Comparison of ENCODE assay signal across 11 cellular contexts in the genomic region with DNA sequence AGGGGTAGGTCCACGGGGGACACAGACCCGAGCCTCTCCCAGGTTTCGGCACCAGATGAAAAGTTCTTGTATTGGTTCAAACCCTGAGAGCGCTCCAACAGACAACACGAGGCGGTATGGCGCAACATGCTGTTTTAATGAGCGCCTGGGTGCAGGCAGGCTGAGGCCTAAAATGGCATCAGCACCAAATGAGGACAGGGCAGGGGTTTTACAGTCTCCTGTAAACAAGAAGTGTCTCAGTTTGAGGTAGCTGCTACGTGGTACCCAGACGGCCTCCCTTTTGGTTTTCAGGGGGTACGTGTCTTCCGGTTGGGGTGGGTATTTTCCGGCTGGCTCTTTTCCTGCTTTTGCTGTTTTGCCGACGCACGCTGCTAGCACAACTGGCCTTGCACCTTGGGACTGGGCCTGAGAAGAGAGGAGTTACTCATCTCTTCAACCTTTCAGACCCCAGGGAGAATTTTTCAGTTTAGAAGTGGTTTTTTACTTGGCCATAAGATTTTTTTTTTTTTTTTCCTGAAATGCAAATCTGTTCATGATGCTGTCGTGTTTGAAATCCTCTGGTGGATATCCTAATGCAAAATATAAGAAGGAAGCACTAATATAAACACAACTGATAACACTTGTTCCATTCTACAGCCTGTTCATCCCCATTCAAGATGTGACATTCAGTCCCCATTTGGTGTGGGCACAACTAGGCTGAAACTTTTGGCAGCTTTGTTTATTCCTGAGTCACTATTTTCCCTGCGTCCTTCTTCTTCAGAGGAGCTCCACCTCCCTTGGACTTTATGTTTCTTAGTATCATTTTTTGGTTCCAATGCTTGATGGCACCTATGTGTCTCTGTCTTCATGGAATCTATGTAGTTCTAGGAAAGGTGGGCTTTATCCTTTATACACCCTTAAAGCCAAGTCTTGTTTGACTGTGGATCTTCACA. TPM values are rescaled to one million over a fixed set of nuclear protein-coding genes. Genes with fewer than 3 reads are reported as not detected.
A peak's percentile ranks its signal among the peaks of the same experiment; 100 is the strongest.
DNase-seq lines count a peak whose midpoint lies in the region; ATAC-seq and TF ChIP-seq lines count a peak whose summit lies in the region.
"Had no signal": no experiment of that assay in that cellular context is flagged by ENCODE, and none has a peak within 500 bp of the region (broad histone marks: within the 10 kb centered on the region; RNA-seq: fewer than 3 reads in every experiment).

No MANE protein-coding gene starts in this region.

- DNase-seq in SIG-M5 treated with dmso at 0.1 percent for 504 hours (lab: John Stamatoyannopoulos, UW; ENCODE audit: unreplicated experiment): peak; percentile 37
- DNase-seq in SIG-M5 (lab: John Stamatoyannopoulos, UW): no peak
- peak; percentile 90 for DNase-seq in Karpas-422
- no peak for DNase-seq in gastrocnemius medialis
- DNase-seq in DMS153 treated with DMSO at 0.1 percent for 48 hours (lab: John Stamatoyannopoulos, UW; ENCODE audit: unreplicated experiment): no peak
- DNase-seq in stimulated activated CD4-positive, alpha-beta T cell treated with anti-CD3 and anti-CD28 coated beads, Interleukin-2, amount 100 ng/mL, for 24 hours: no peak

- H3K4me3 ChIP-seq in Karpas-422 (ENCODE audit: low read length): peak overlapping the region; percentile 67
- no peak overlapping the region for H3K4me3 ChIP-seq in gastrocnemius medialis
- H3K4me3 ChIP-seq: gastroesophageal sphincter had no signal

- no peaks in the 10 kb centered on the region; the same call in 1 of the 2 replicates for H3K9me2 ChIP-seq in Karpas-422 (replicated peaks; ENCODE audit: insufficient read depth, low read length)

- no peak for TF ChIP-seq POLR2A in gastrocnemius medialis (IDR thresholded peaks at IDR 0.05)

- TF ChIP-seq CTCF in gastrocnemius medialis (IDR thresholded peaks at IDR 0.05 in 4 of 5, conservative IDR thresholded peaks at IDR 0.05 in 1 of 5): no peak

- H3K4me1 ChIP-seq in Karpas-422 (ENCODE audit: low read length) (peaks cover 70% of the 10 kb centered on the region), gastrocnemius medialis (peaks cover 25 to 53% of the 10 kb centered on the region in 2 donors)

- H3K4me2 ChIP-seq in Karpas-422 (ENCODE audit: low read depth, low read length, poor library complexity, severe bottlenecking): peak overlapping the region; percentile 84

- no peaks in the 10 kb centered on the region for H3K9me3 ChIP-seq in Karpas-422 (ENCODE audit: low read length)
- no peaks in the 10 kb centered on the region for H3K9me3 ChIP-seq in gastrocnemius medialis
- H3K9me3 ChIP-seq: gastroesophageal sphincter had no signal

- peak overlapping the region; percentile 79 for H3K9ac ChIP-seq in Karpas-422 (ENCODE audit: low read length)

- peaks cover 5% of the 10 kb centered on the region; the same call in 1 of the 2 replicates for H4K20me1 ChIP-seq in Karpas-422 (ENCODE audit: insufficient read depth, low read depth, low read length)

- ATAC-seq in GM21786 (IDR thresholded peaks at IDR 0.05; ENCODE audit: unreplicated experiment) (peak; percentile 54), gastrocnemius medialis (peak; percentile 53 to 62), SK-N-SH treated with all-trans-retinoic acid at 6 μM for 48 hours (no peak)
- ATAC-seq: Panc1 had no signal

- H3K36me3 ChIP-seq in Karpas-422 (ENCODE audit: insufficient read depth, low read length): no peaks in the 10 kb centered on the region
- H3K36me3 ChIP-seq in gastrocnemius medialis: no peaks in the 10 kb centered on the region
- H3K36me3 ChIP-seq: gastroesophageal sphincter had no signal

- in situ Hi-C loops in gastrocnemius medialis (cut with MboI; ENCODE audit: low sequenced_read_pairs in 4 of 4): no loop called here

- intact Hi-C loops in gastrocnemius medialis (cut with DNase I; ENCODE audit: low total_unique reads): no loop called here

- peaks cover 7% of the 10 kb centered on the region; the same call in 1 of the 2 replicates for H3K79me2 ChIP-seq in Karpas-422 (ENCODE audit: low read length)

- no peaks in the 10 kb centered on the region for H3K27me3 ChIP-seq in Karpas-422 (ENCODE audit: low read length)
- no peaks in the 10 kb centered on the region for H3K27me3 ChIP-seq in gastrocnemius medialis
- H3K27me3 ChIP-seq: gastroesophageal sphincter had no signal

- H2AFZ ChIP-seq in Karpas-422 (ENCODE audit: low read length): peak overlapping the region; percentile 65; the same call in 1 of the 2 replicates

- H3K27ac ChIP-seq in Karpas-422 (ENCODE audit: low read length): peak overlapping the region; percentile 98
- H3K27ac ChIP-seq in gastrocnemius medialis: peak overlapping the region; percentile 46 to 70 (median 48)
- H3K27ac ChIP-seq: 22Rv1 had no signal

TF ChIP-seq in SK-N-SH treated with all-trans-retinoic acid at 6 μM for 48 hours, 23 proteins besides CTCF, POLR2A, EP300 and RAD21:
- TF ChIP-seq ESRRG (CRISPR knock-in tag; IDR thresholded peaks at IDR 0.05) (no peak), GLIS3 (CRISPR knock-in tag; IDR thresholded peaks at IDR 0.05) (no peak), TCF4 (CRISPR knock-in tag; IDR thresholded peaks at IDR 0.05; ENCODE audit: borderline replicate concordance) (no peak), ZC3H10 (CRISPR knock-in tag; IDR thresholded peaks at IDR 0.05) (no peak), TOX (CRISPR knock-in tag; IDR thresholded peaks at IDR 0.05; ENCODE audit: borderline replicate concordance) (no peak)
- TF ChIP-seq, protein P1, sequence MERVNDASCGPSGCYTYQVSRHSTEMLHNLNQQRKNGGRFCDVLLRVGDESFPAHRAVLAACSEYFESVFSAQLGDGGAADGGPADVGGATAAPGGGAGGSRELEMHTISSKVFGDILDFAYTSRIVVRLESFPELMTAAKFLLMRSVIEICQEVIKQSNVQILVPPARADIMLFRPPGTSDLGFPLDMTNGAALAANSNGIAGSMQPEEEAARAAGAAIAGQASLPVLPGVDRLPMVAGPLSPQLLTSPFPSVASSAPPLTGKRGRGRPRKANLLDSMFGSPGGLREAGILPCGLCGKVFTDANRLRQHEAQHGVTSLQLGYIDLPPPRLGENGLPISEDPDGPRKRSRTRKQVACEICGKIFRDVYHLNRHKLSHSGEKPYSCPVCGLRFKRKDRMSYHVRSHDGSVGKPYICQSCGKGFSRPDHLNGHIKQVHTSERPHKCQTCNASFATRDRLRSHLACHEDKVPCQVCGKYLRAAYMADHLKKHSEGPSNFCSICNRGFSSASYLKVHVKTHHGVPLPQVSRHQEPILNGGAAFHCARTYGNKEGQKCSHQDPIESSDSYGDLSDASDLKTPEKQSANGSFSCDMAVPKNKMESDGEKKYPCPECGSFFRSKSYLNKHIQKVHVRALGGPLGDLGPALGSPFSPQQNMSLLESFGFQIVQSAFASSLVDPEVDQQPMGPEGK (CRISPR knock-in tag; IDR thresholded peaks at IDR 0.05; ENCODE audit: borderline replicate concordance): no peak
- TF ChIP-seq, protein P2, sequence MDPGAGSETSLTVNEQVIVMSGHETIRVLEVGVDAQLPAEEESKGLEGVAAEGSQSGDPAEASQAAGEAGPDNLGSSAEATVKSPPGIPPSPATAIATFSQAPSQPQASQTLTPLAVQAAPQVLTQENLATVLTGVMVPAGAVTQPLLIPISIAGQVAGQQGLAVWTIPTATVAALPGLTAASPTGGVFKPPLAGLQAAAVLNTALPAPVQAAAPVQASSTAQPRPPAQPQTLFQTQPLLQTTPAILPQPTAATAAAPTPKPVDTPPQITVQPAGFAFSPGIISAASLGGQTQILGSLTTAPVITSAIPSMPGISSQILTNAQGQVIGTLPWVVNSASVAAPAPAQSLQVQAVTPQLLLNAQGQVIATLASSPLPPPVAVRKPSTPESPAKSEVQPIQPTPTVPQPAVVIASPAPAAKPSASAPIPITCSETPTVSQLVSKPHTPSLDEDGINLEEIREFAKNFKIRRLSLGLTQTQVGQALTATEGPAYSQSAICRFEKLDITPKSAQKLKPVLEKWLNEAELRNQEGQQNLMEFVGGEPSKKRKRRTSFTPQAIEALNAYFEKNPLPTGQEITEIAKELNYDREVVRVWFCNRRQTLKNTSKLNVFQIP (CRISPR knock-in tag; IDR thresholded peaks at IDR 0.05; ENCODE audit: borderline replicate concordance, low read depth): no peak
- TF ChIP-seq, protein P3, sequence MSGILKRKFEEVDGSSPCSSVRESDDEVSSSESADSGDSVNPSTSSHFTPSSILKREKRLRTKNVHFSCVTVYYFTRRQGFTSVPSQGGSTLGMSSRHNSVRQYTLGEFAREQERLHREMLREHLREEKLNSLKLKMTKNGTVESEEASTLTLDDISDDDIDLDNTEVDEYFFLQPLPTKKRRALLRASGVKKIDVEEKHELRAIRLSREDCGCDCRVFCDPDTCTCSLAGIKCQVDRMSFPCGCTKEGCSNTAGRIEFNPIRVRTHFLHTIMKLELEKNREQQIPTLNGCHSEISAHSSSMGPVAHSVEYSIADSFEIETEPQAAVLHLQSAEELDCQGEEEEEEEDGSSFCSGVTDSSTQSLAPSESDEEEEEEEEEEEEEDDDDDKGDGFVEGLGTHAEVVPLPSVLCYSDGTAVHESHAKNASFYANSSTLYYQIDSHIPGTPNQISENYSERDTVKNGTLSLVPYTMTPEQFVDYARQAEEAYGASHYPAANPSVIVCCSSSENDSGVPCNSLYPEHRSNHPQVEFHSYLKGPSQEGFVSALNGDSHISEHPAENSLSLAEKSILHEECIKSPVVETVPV (CRISPR knock-in tag; IDR thresholded peaks at IDR 0.05): no peak

RNA-seq across cellular contexts. Expression of a gene that starts 6.5 kb away (rescaled TPM):
- 25.1 and 36.5 TPM in 2 replicates for total RNA-seq in Karpas-422 (2014; rRNA removed; shearing (Covaris generic); ENCODE audit: low replicate concordance)
- total RNA-seq in gastrocnemius medialis: 10 to 100 TPM; 10.5 to 33.5 (median 25.4) TPM

RNA-seq across cellular contexts. Expression of a gene that starts 35.0 kb away (rescaled TPM):
- not detected in 2 replicates for total RNA-seq in Karpas-422 (2014; rRNA removed; shearing (Covaris generic); ENCODE audit: low replicate concordance)
- total RNA-seq in gastrocnemius medialis: 1 to 10 TPM; 1.7 to 4.0 (median 2.4) TPM

Comparison
In these comparisons a context has a peak if more than half of its experiments do, and no peak if none do; other contexts are left out.
1. DNase-seq: peak in SIG-M5 treated with dmso at 0.1 percent for 504 hours (single experiment) and Karpas-422 (single experiment); none in SIG-M5 (single experiment), gastrocnemius medialis (0 of 2), DMS153 treated with DMSO at 0.1 percent for 48 hours (single experiment) and stimulated activated CD4-positive, alpha-beta T cell treated with anti-CD3 and anti-CD28 coated beads, Interleukin-2, amount 100 ng/mL, for 24 hours (0 of 2).